In the genomic region with DNA sequence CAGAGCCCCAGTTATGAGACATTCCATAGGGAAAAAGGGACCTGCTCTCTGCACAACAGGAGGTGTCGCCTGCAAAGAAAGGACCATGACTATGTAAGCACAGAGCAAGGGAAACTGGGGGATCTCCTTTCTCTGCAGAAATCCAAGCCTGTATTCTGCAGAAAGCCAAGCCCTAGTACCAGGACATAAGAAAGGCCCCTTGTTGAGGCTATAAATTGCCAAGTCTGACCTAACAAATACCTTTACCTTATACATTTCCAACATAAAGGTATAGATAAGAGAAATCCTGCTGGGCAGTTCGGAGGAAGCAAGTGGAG, we compare ENCODE assay signal across 1 cellular context.
TF ChIP-seq lines count a peak whose summit lies in the region.

No MANE protein-coding gene starts in this region.

TF ChIP-seq in H1, 55 proteins besides CTCF, POLR2A, EP300 and RAD21:
- no peak for TF ChIP-seq PHF8 (conservative IDR thresholded peaks at IDR 0.05; ENCODE audit: low read depth, low read length)
- no peak for TF ChIP-seq POLR2AphosphoS5 (IDR thresholded peaks at IDR 0.05; ENCODE audit: low read depth, low read length)
- no peak for TF ChIP-seq EGR1 (IDR thresholded peaks at IDR 0.05; ENCODE audit: borderline replicate concordance, low read depth, low read length)
- no peak for TF ChIP-seq CBX5 (IDR thresholded peaks at IDR 0.05; ENCODE audit: low read depth, low read length)
- no peak for TF ChIP-seq SAP30 (IDR thresholded peaks at IDR 0.05; ENCODE audit: insufficient read depth, insufficient replicate concordance, low read length)
- TF ChIP-seq, protein P1, sequence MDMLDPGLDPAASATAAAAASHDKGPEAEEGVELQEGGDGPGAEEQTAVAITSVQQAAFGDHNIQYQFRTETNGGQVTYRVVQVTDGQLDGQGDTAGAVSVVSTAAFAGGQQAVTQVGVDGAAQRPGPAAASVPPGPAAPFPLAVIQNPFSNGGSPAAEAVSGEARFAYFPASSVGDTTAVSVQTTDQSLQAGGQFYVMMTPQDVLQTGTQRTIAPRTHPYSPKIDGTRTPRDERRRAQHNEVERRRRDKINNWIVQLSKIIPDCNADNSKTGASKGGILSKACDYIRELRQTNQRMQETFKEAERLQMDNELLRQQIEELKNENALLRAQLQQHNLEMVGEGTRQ (IDR thresholded peaks at IDR 0.05; ENCODE audit: low read length), result no peak
- TF ChIP-seq HDAC2 (IDR thresholded peaks at IDR 0.05; ENCODE audit: borderline replicate concordance in 1 of 2, low read depth in 2 of 2, low read length in 2 of 2), result no peak
- no peak for TF ChIP-seq SP4 (IDR thresholded peaks at IDR 0.05; ENCODE audit: low read length)
- no peak for TF ChIP-seq SP2 (IDR thresholded peaks at IDR 0.05; ENCODE audit: low read length)
- no peak for TF ChIP-seq KDM5A (IDR thresholded peaks at IDR 0.05; ENCODE audit: low read length)
- TF ChIP-seq ZNF274 (IDR thresholded peaks at IDR 0.05; ENCODE audit: borderline replicate concordance, extremely low read depth, low read length), result no peak
- TF ChIP-seq NANOG (IDR thresholded peaks at IDR 0.05; ENCODE audit: insufficient read depth, low read depth, low read length, poor library complexity, severe bottlenecking), result no peak
- TF ChIP-seq CEBPB (IDR thresholded peaks at IDR 0.05; ENCODE audit: low read depth, low read length), result no peak
- no peak for TF ChIP-seq RXRA (IDR thresholded peaks at IDR 0.05; ENCODE audit: insufficient read depth, low read depth, low read length)
- TF ChIP-seq CREB1 (IDR thresholded peaks at IDR 0.05), result no peak
- TF ChIP-seq RFX5 (IDR thresholded peaks at IDR 0.05; ENCODE audit: borderline replicate concordance, low read depth, low read length), result no peak
